ENCODE assay signal across 24 cellular contexts in genomic region chr12:95413576-95413975, GRCh38.
DNase-seq lines count a peak whose midpoint lies in the region; ATAC-seq and TF ChIP-seq lines count a peak whose summit lies in the region.
"Had no signal": no experiment of that assay in that cellular context is flagged by ENCODE, and none has a peak within 500 bp of the region (broad histone marks: within the 10 kb centered on the region; RNA-seq: fewer than 3 reads in every experiment).

No MANE protein-coding gene starts in this region.

- POLR2A ChIA-PET in PC-3 (lab: Charles Lee; ENCODE audit: unreplicated experiment) = no interaction called here

- intact Hi-C loops in PC-3 (cut with micrococcal nuclease) = loop anchor here (2.0 to 5.0 kb wide), 2 partner anchors 59 to 71 kb away; no protein-coding TSS in a partner anchor

- no peak for TF ChIP-seq CTCF in PC-3 (conservative IDR thresholded peaks at IDR 0.05; ENCODE audit: low read depth, low read length)
- TF ChIP-seq CTCF in parathyroid adenoma (IDR thresholded peaks at IDR 0.05) = no peak
- TF ChIP-seq CTCF in hepatocyte (IDR thresholded peaks at IDR 0.05; ENCODE audit: poor library complexity) = no peak

- H3K36me3 ChIP-seq in PC-3 (ENCODE audit: low read depth, low read length) = no peaks in the 10 kb centered on the region
- H3K36me3 ChIP-seq in parathyroid adenoma (ENCODE audit: control insufficient read depth, insufficient read depth, low read length) = no peaks in the 10 kb centered on the region
- no peaks in the 10 kb centered on the region for H3K36me3 ChIP-seq in hepatocyte (replicated peaks; ENCODE audit: insufficient read depth, low read depth)
- H3K36me3 ChIP-seq: esophagus squamous epithelium, Peyer's patch, upper lobe of right lung had no signal

- no peaks in the 10 kb centered on the region for H3F3A ChIP-seq in PC-3 (ENCODE audit: low read length, unreplicated experiment)

- H3K4me2 ChIP-seq in PC-3 (ENCODE audit: low read length) (no peak overlapping the region), parathyroid adenoma (ENCODE audit: low read length) (no peak overlapping the region), hepatocyte (no peak overlapping the region)

- H3K4me3 ChIP-seq in PC-3 (ENCODE audit: low read length) = no peak overlapping the region
- no peak overlapping the region for H3K4me3 ChIP-seq in parathyroid adenoma (ENCODE audit: low read depth, low read length)
- no peak overlapping the region for H3K4me3 ChIP-seq in hepatocyte
- H3K4me3 ChIP-seq: esophagus squamous epithelium, Peyer's patch, upper lobe of right lung had no signal

- H3K9ac ChIP-seq in PC-3 (ENCODE audit: low read length) (no peak overlapping the region), parathyroid adenoma (no peak overlapping the region)

- CTCF ChIA-PET in PC-3 (lab: Charles Lee) = no interaction called here

- H3K79me2 ChIP-seq in PC-3 (ENCODE audit: low read length) (no peaks in the 10 kb centered on the region), parathyroid adenoma (no peaks in the 10 kb centered on the region), hepatocyte (no peaks in the 10 kb centered on the region)

- H3K4me1 ChIP-seq in PC-3 (ENCODE audit: insufficient read depth, low read length) (peaks cover 14% of the 10 kb centered on the region), parathyroid adenoma (peaks cover 12% of the 10 kb centered on the region), hepatocyte (ENCODE audit: insufficient read depth) (no peaks in the 10 kb centered on the region)
- H3K4me1 ChIP-seq: Peyer's patch, upper lobe of right lung had no signal

- peak; percentile 11; the same call in 1 of the 2 replicates for ATAC-seq in PC-3
- ATAC-seq: naive thymus-derived CD4-positive, alpha-beta T cell; upper lobe of right lung had no signal

- H3K27me3 ChIP-seq in PC-3 (ENCODE audit: low read length) (no peaks in the 10 kb centered on the region), parathyroid adenoma (ENCODE audit: control insufficient read depth, insufficient read depth, low read length) (no peaks in the 10 kb centered on the region), hepatocyte (no peaks in the 10 kb centered on the region)
- H3K27me3 ChIP-seq: Peyer's patch, upper lobe of right lung had no signal

- BruUV-seq in PC-3 (replicated peaks; lab: Mats Ljungman, UMichigan) = no TSS peak

- no peaks in the 10 kb centered on the region for H3K9me3 ChIP-seq in PC-3 (ENCODE audit: low read length)
- no peaks in the 10 kb centered on the region for H3K9me3 ChIP-seq in parathyroid adenoma (ENCODE audit: control insufficient read depth, low read length)
- no peaks in the 10 kb centered on the region for H3K9me3 ChIP-seq in hepatocyte (ENCODE audit: low read depth)
- H3K9me3 ChIP-seq: esophagus squamous epithelium, Peyer's patch, upper lobe of right lung had no signal

- 96% methylated on average over 3 of the region's 3 CpGs for WGBS in hepatocyte (ENCODE audit: low lambda C conversion rate, missing lambda C conversion rate)

- H2AFZ ChIP-seq in PC-3 (ENCODE audit: low read length) = no peak overlapping the region
- H2AFZ ChIP-seq in parathyroid adenoma = peak overlapping the region; percentile 21
- H2AFZ ChIP-seq in hepatocyte = no peak overlapping the region

- no peaks in the 10 kb centered on the region for H3K9me2 ChIP-seq in PC-3 (replicated peaks; ENCODE audit: low read length)
- no peaks in the 10 kb centered on the region for H3K9me2 ChIP-seq in hepatocyte (replicated peaks; ENCODE audit: insufficient read depth)

- peak; percentile 51 for DNase-seq in EH (ENCODE audit: low read depth)
- DNase-seq in PC-3 = no peak
- DNase-seq in dedifferentiated amniotic fluid mesenchymal stem cell (ENCODE audit: extremely low spot score) = peak; percentile 29
- no peak for DNase-seq in hepatocyte (ENCODE audit: low spot score)
- no peak for DNase-seq in DMS53 treated with DMSO at 0.1 percent for 48 hours (lab: John Stamatoyannopoulos, UW; ENCODE audit: unreplicated experiment)
- no peak for DNase-seq in GM19240 (ENCODE audit: insufficient read length, low spot score)
- DNase-seq in effector CD8-positive, alpha-beta T cell (lab: John Stamatoyannopoulos, UW) = no peak
- DNase-seq: activated CD4-positive, CD25-positive, alpha-beta regulatory T cell; activated naive CD4-positive, alpha-beta T cell treated with anti-CD3 and anti-CD28 coated beads for 36 hours; C1 segment of cervical spinal cord; dermis blood vessel endothelial cell; esophagus squamous epithelium; glutamatergic neuron; midbrain; naive thymus-derived CD4-positive, alpha-beta T cell; NCI-H1105; NCI-H2029; NCI-H526 treated with DMSO at 0.1 percent for 48 hours; nucleus accumbens; Peyer's patch; substantia nigra; upper lobe of right lung had no signal

- H3K27ac ChIP-seq in PC-3 (ENCODE audit: low read length) = peak overlapping the region; percentile 31
- H3K27ac ChIP-seq in parathyroid adenoma = peak overlapping the region; percentile 67
- no peak overlapping the region for H3K27ac ChIP-seq in hepatocyte
- H3K27ac ChIP-seq: esophagus squamous epithelium, HL-60, Peyer's patch, upper lobe of right lung had no signal

- no peaks in the 10 kb centered on the region for H4K20me1 ChIP-seq in PC-3 (ENCODE audit: low read length)
- H4K20me1 ChIP-seq in hepatocyte (ENCODE audit: insufficient read depth, poor library complexity, severe bottlenecking) = no peaks in the 10 kb centered on the region

Comparison
In these comparisons a context has a peak if more than half of its experiments do, and no peak if none do; other contexts are left out.
1. DNase-seq: peak in EH (single experiment) and dedifferentiated amniotic fluid mesenchymal stem cell (single experiment); none in PC-3 (single experiment), hepatocyte (single experiment), DMS53 treated with DMSO at 0.1 percent for 48 hours (single experiment), GM19240 (single experiment) and effector CD8-positive, alpha-beta T cell (single experiment).